In genomic region chr9:67394038-67394437, GRCh38 we compare ENCODE assay signal across 4 cellular contexts.
DNase-seq lines count a peak whose midpoint lies in the region; ATAC-seq, FAIRE-seq and TF ChIP-seq lines count a peak whose summit lies in the region.
"Not testable (repeated sequence)": the region's sequence is repeated elsewhere in the genome, so short reads cannot be mapped to it uniquely, and the experiment has no call there.

No MANE protein-coding gene starts in this region.

- H3K4me1 ChIP-seq in mucosa of descending colon (ENCODE audit: low read depth); pancreas: not testable (repeated sequence)

- not testable (repeated sequence) for H3K4me3 ChIP-seq in mucosa of descending colon, pancreas

- FAIRE-seq in pancreas (lab: Jason Lieb, UNC) = not testable (repeated sequence)

- not testable (repeated sequence) for H3K27ac ChIP-seq in pancreas

- not testable (repeated sequence) for TF ChIP-seq CTCF in mucosa of descending colon (IDR thresholded peaks at IDR 0.05); pancreas (IDR thresholded peaks at IDR 0.05)

- ATAC-seq in left ventricle myocardium superior (peak; percentile 60), left colon (peak; percentile 26), mucosa of descending colon (peak; percentile 26), pancreas (peak in 3 of 4 donors; percentile 40 to 66 (median 55))

- not testable (repeated sequence) for H3K27me3 ChIP-seq in pancreas

- not testable (repeated sequence) for H3K9me3 ChIP-seq in mucosa of descending colon, pancreas

- WGBS in pancreas, 2 donors = 56% methylated on average over 2 of the region's 4 CpGs; no CpG with 5 or more reads in 1 of the 2 donors

- DNase-seq in left ventricle myocardium superior, left colon, mucosa of descending colon, pancreas: not testable (repeated sequence)

- not testable (repeated sequence) for H3K36me3 ChIP-seq in mucosa of descending colon (ENCODE audit: low read depth); pancreas

- intact Hi-C loops in left ventricle myocardium superior (cut with micrococcal nuclease); left colon (cut with DNase I, micrococcal nuclease); mucosa of descending colon (cut with DNase I, micrococcal nuclease); pancreas (cut with DNase I): not testable (repeated sequence)
